ENCODE assay signal across 1 cellular context in genomic region chr4:38519671-38520070, GRCh38.
TF ChIP-seq lines count a peak whose summit lies in the region.

No MANE protein-coding gene starts in this region.

TF ChIP-seq in GM23338, 12 proteins besides CTCF, POLR2A, EP300 and RAD21 (continued from another document):
- TF ChIP-seq ETS1 (IDR thresholded peaks at IDR 0.05) (no peak), POLR2AphosphoS5 (IDR thresholded peaks at IDR 0.05; ENCODE audit: low read depth) (no peak), REST (IDR thresholded peaks at IDR 0.05; ENCODE audit: unreplicated experiment) (no peak), STAT1 (IDR thresholded peaks at IDR 0.05; ENCODE audit: unreplicated experiment) (no peak), ZNF114 (CRISPR knock-in tag; IDR thresholded peaks at IDR 0.05) (no peak), ZNF331 (CRISPR knock-in tag; IDR thresholded peaks at IDR 0.05; ENCODE audit: low read depth) (no peak)
